ENCODE assay signal across 8 cellular contexts in the genomic region with DNA sequence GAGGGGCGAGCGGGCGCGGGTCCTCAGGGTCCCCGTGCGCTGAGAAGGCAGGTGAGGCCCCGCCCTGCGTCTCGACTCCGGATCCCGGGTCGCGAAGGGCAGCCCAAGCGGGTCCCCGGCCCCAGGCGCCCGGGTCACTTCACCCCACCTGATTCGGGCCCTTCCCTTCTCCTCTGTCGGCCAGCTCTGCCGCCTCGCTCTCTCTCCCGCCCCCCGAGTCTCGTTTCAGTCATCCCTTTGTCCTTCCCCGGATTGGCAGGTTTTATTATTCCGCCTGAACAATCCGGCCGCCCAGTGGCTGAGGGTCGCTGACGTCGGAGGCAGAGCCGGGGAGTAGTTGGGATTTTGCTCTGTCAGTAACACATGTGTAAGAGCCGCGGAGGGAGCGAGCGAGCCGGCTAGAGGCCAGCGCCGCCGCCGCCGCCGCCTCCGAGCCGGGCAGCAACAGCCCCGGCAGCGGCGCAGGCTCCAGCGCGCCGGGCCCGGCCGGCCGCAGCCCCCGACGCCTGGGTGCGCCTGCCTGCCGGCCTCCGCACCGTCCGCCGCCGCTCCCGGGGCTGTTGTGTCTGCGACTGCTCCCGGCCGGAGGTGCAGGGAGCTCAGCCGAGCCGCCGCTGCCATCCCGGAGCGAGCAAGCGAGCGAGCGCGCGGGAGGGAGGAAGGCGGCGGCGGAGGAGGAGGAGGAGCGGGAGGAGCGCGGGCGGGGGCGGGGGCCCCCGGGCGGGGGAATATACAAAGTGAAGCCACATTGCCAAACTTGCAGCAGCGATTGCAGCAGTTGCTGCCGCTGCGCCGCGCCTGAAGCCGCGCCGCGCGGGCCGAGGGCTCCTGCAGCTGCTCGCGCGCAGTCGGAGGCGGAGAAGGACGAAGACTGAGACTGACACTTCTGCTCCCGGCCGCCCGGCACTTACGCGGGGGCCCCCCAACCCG. TPM values are rescaled to one million over a fixed set of nuclear protein-coding genes. Genes with fewer than 3 reads are reported as not detected.
A peak's percentile ranks its signal among the peaks of the same experiment; 100 is the strongest.
DNase-seq lines count a peak whose midpoint lies in the region; ATAC-seq, FAIRE-seq and TF ChIP-seq lines count a peak whose summit lies in the region.

A gene with protein sequence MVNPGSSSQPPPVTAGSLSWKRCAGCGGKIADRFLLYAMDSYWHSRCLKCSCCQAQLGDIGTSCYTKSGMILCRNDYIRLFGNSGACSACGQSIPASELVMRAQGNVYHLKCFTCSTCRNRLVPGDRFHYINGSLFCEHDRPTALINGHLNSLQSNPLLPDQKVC (plus strand): TSS at position 760 of the 930 bp plus-strand sequence. CDS start 3,136 bp downstream, outside the sequence.

- no peaks in the 10 kb centered on the region for H3K9me3 Mint-ChIP-seq in Caco-2 (ENCODE audit: unreplicated experiment)

- H3K27ac Mint-ChIP-seq in Caco-2 (ENCODE audit: unreplicated experiment) = peak within 1 kb of the TSS; percentile 87

- H3K4me3 Mint-ChIP-seq in Caco-2 (ENCODE audit: unreplicated experiment) = peak within 1 kb of the TSS; percentile 94

- intact Hi-C loops in Caco-2 (cut with micrococcal nuclease; ENCODE audit: unreplicated experiment) = loop anchor here (5.0 to 10.0 kb wide), 3 partner anchors 284 to 846 kb away; no protein-coding TSS in a partner anchor

- H3K4me3 ChIP-seq in Caco-2 (ENCODE audit: low read depth, low read length) = peak within 1 kb of the TSS; percentile 62
- peak within 1 kb of the TSS; percentile 87 for H3K4me3 ChIP-seq in effector memory CD4-positive, alpha-beta T cell (ENCODE audit: insufficient read depth, low read depth, low read length, poor library complexity, severe bottlenecking)

- peak; percentile 28 for FAIRE-seq in HTR-8/SVneo (lab: Jason Lieb, UNC)

- TF ChIP-seq CTCF in Caco-2 (IDR thresholded peaks at IDR 0.05; ENCODE audit: insufficient read depth in 1 of 2, low read depth in 1 of 2, low read length in 1 of 2, severe bottlenecking in 1 of 2, unreplicated experiment in 1 of 2) = no peak

- no peaks in the 10 kb centered on the region for H3K4me1 Mint-ChIP-seq in Caco-2 (ENCODE audit: low read depth, unreplicated experiment)

- CTCF ChIA-PET in Caco-2 (lab: Charles Lee) = interaction anchor here (0.6 kb wide), 1 partner anchor 48 kb away, joined by 10 read pairs; no protein-coding TSS in a partner anchor

- peak; percentile 79 for ATAC-seq in GM21381 (IDR thresholded peaks at IDR 0.05; ENCODE audit: unreplicated experiment)

- BruUV-seq in Caco-2 (replicated peaks; lab: Mats Ljungman, UMichigan) = no TSS peak

- H3K27me3 Mint-ChIP-seq in Caco-2 (ENCODE audit: insufficient read depth, unreplicated experiment) = no peaks in the 10 kb centered on the region

- POLR2A ChIA-PET in Caco-2 (lab: Charles Lee) = interaction anchor here (0.6 to 0.9 kb wide), 6 partner anchors 303 to 968 kb away, joined by 3 to 9 read pairs (median 4); no protein-coding TSS in a partner anchor

- H3K27me3 ChIP-seq in Caco-2 (replicated peaks; ENCODE audit: control insufficient read depth, insufficient read depth, low read length) = no peaks in the 10 kb centered on the region
- H3K27me3 ChIP-seq in effector memory CD4-positive, alpha-beta T cell (replicated peaks; ENCODE audit: control insufficient read depth, insufficient read depth, low read length, poor library complexity, severe bottlenecking) = no peaks in the 10 kb centered on the region

- peaks cover 33% of the 10 kb centered on the region for H3K36me3 Mint-ChIP-seq in Caco-2 (ENCODE audit: insufficient read depth, unreplicated experiment)

- no peaks in the 10 kb centered on the region for H3K36me3 ChIP-seq in Caco-2 (ENCODE audit: control insufficient read depth, insufficient read depth, low read length)
- no peaks in the 10 kb centered on the region for H3K36me3 ChIP-seq in effector memory CD4-positive, alpha-beta T cell (ENCODE audit: control insufficient read depth, insufficient read depth, low read length)

- 0 out of 2 replicates have a peak, but pooled peaks cover 4% of the 10 kb centered on the region for H3K4me1 ChIP-seq in Caco-2
- peaks cover 13% of the 10 kb centered on the region for H3K4me1 ChIP-seq in effector memory CD4-positive, alpha-beta T cell (ENCODE audit: control insufficient read depth, insufficient read depth, low read length, poor library complexity, severe bottlenecking)

- peak within 1 kb of the TSS; percentile 67 for H3K27ac ChIP-seq in effector memory CD4-positive, alpha-beta T cell (ENCODE audit: insufficient read depth, low read length, poor library complexity, severe bottlenecking)

- no peaks in the 10 kb centered on the region for H3K9me3 ChIP-seq in Caco-2
- H3K9me3 ChIP-seq in effector memory CD4-positive, alpha-beta T cell (ENCODE audit: control insufficient read depth, low read length) = no peaks in the 10 kb centered on the region

- DNase-seq in Caco-2 (peak; percentile 92 to 95), HTR-8/SVneo (ENCODE audit: insufficient read length, low spot score) (peak; percentile 85), NOMO-1 treated with DMSO at 0.1 percent for 48 hours (lab: John Stamatoyannopoulos, UW; ENCODE audit: unreplicated experiment) (peak; percentile 98), medulla oblongata (ENCODE audit: extremely low spot score) (peak; percentile 98)
- peak; percentile 71 for DNase-seq in activated CD8-positive, alpha-beta memory T cell treated with anti-CD3 and anti-CD28 coated beads for 4 hours (ENCODE audit: low read depth in 2 of 2)
- peak; percentile 71 to 77 (median 77) for DNase-seq in effector memory CD4-positive, alpha-beta T cell
- peak; percentile 67 for DNase-seq in stimulated activated CD8-positive, alpha-beta memory T cell treated with anti-CD3 and anti-CD28 coated beads, Interleukin-12 subunit alpha, Interleukin-12 subunit beta, amount 100 ng/mL, for 1 hour (ENCODE audit: low read depth)

RNA-seq across cellular contexts. Expression of the gene that starts here (rescaled TPM):
- 50.4 and 53.8 TPM in 2 replicates for total RNA-seq in Caco-2 (2022)

Comparison
In these comparisons a context has a peak if more than half of its experiments do, and no peak if none do; other contexts are left out.
1. Peak in every context shown above with its lines: DNase-seq, ATAC-seq, H3K4me3 ChIP-seq and H3K27ac ChIP-seq.